ENCODE assay signal across 8 cellular contexts in genomic region chr7:2523941-2524807, GRCh38. TPM values are rescaled to one million over a fixed set of nuclear protein-coding genes. Genes with fewer than 3 reads are reported as not detected.
A peak's percentile ranks its signal among the peaks of the same experiment; 100 is the strongest.
DNase-seq lines count a peak whose midpoint lies in the region; ATAC-seq and TF ChIP-seq lines count a peak whose summit lies in the region.

No MANE protein-coding gene starts in this region.

- H3K9me3 Mint-ChIP-seq in brain = no peaks in the 10 kb centered on the region

- H3K4me1 Mint-ChIP-seq in brain = peaks cover 60% of the 10 kb centered on the region

- peaks cover 11% of the 10 kb centered on the region for H3K36me3 Mint-ChIP-seq in brain

- H3K27ac ChIP-seq in iPS-18a (ENCODE audit: low read length) = peak overlapping the region; percentile 64
- peak overlapping the region; percentile 51 for H3K27ac ChIP-seq in rectal smooth muscle tissue (ENCODE audit: low read depth, low read length)

- H3K9me3 ChIP-seq in ES-I3 (ENCODE audit: control insufficient read depth, insufficient read depth, low read length) (no peaks in the 10 kb centered on the region), iPS-18a (ENCODE audit: control insufficient read depth, low read depth, low read length) (no peaks in the 10 kb centered on the region)

- H3K36me3 ChIP-seq in ES-I3 (ENCODE audit: insufficient read depth, low read length) = peaks cover 8% of the 10 kb centered on the region
- peaks cover 18% of the 10 kb centered on the region for H3K36me3 ChIP-seq in iPS-18a (ENCODE audit: control insufficient read depth, low read depth, low read length)
- H3K36me3 ChIP-seq in rectal smooth muscle tissue (ENCODE audit: control insufficient read depth, insufficient read depth, low read length) = peaks cover 2% of the 10 kb centered on the region

- peak overlapping the region; percentile 45 to 60 (median 49) for H3K27ac Mint-ChIP-seq in brain

- H3K9ac ChIP-seq in ES-I3 (ENCODE audit: low read depth, low read length) (peak overlapping the region; percentile 46), iPS-18a (ENCODE audit: low read length) (peak overlapping the region; percentile 68), rectal smooth muscle tissue (ENCODE audit: low read length) (peak overlapping the region; percentile 21)

- H3K4me3 ChIP-seq in iPS-18a (ENCODE audit: low read length) = peak overlapping the region; percentile 51
- H3K4me3 ChIP-seq in rectal smooth muscle tissue (ENCODE audit: low read length) = peak overlapping the region; percentile 78

- ATAC-seq in HG03196 (IDR thresholded peaks at IDR 0.05; ENCODE audit: unreplicated experiment) = no peak

- TF ChIP-seq CTCF in brain (conservative IDR thresholded peaks at IDR 0.05) = no peak

- DNase-seq in NCI-H2107 treated with DMSO at 0.1 percent for 48 hours (lab: John Stamatoyannopoulos, UW; ENCODE audit: unreplicated experiment) (peak; percentile 90), GDM1 (lab: John Stamatoyannopoulos, UW) (no peak)
- DNase-seq in activated CD4-positive, alpha-beta T cell treated with anti-CD3 and anti-CD28 coated beads for 4 hours = no peak

- H3K4me1 ChIP-seq in ES-I3 (ENCODE audit: insufficient read depth, low read length) (peaks cover 50% of the 10 kb centered on the region; the same call in 1 of the 2 replicates), iPS-18a (ENCODE audit: control insufficient read depth, low read depth, low read length) (peaks cover 46% of the 10 kb centered on the region), rectal smooth muscle tissue (ENCODE audit: control insufficient read depth, insufficient read depth, low read length) (peaks cover 4% of the 10 kb centered on the region)

- H3K27me3 Mint-ChIP-seq in brain = no peaks in the 10 kb centered on the region

- H3K27me3 ChIP-seq in iPS-18a (ENCODE audit: control insufficient read depth, insufficient read depth, low read length) = peaks cover 19% of the 10 kb centered on the region
- H3K27me3 ChIP-seq in rectal smooth muscle tissue (ENCODE audit: control insufficient read depth, insufficient read depth, low read length) = peaks cover 23% of the 10 kb centered on the region

- H3K4me3 Mint-ChIP-seq in brain = peak overlapping the region; percentile 27 to 63 (median 51)

RNA-seq across cellular contexts. Expression of gene LFNG, which starts 4.6 kb away (rescaled TPM):
- polyA plus RNA-seq in brain (ENCODE audit: insufficient read depth, low read depth, low replicate concordance) = 86.6 TPM

RNA-seq across cellular contexts. Expression of gene BRAT1, which starts 31.1 kb away (rescaled TPM):
- 49.3 TPM for polyA plus RNA-seq in brain (ENCODE audit: insufficient read depth, low read depth, low replicate concordance)

RNA-seq across cellular contexts. Expression of gene IQCE, which starts 34.6 kb away (rescaled TPM):
- 18.0 TPM for polyA plus RNA-seq in brain (ENCODE audit: insufficient read depth, low read depth, low replicate concordance)

RNA-seq across cellular contexts. Expression of gene GRIFIN, which starts 48.0 kb away (rescaled TPM):
- polyA plus RNA-seq in brain (ENCODE audit: insufficient read depth, low read depth, low replicate concordance) = not detected
